Comparison of ENCODE assay signal across 1 cellular context in genomic region chr4:39521253-39521908, GRCh38.
TF ChIP-seq lines count a peak whose summit lies in the region.

No MANE protein-coding gene starts in this region.

TF ChIP-seq in SK-N-SH, 30 proteins besides CTCF, POLR2A, EP300 and RAD21 (continued from another document):
- TF ChIP-seq, protein P1, sequence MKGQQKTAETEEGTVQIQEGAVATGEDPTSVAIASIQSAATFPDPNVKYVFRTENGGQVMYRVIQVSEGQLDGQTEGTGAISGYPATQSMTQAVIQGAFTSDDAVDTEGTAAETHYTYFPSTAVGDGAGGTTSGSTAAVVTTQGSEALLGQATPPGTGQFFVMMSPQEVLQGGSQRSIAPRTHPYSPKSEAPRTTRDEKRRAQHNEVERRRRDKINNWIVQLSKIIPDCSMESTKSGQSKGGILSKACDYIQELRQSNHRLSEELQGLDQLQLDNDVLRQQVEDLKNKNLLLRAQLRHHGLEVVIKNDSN (IDR thresholded peaks at IDR 0.05; ENCODE audit: borderline replicate concordance, low read depth), result no peak
- TF ChIP-seq, protein P2, sequence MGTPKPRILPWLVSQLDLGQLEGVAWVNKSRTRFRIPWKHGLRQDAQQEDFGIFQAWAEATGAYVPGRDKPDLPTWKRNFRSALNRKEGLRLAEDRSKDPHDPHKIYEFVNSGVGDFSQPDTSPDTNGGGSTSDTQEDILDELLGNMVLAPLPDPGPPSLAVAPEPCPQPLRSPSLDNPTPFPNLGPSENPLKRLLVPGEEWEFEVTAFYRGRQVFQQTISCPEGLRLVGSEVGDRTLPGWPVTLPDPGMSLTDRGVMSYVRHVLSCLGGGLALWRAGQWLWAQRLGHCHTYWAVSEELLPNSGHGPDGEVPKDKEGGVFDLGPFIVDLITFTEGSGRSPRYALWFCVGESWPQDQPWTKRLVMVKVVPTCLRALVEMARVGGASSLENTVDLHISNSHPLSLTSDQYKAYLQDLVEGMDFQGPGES (IDR thresholded peaks at IDR 0.05; ENCODE audit: low read depth, low read length), result no peak
- TF ChIP-seq RXRA (IDR thresholded peaks at IDR 0.05; ENCODE audit: borderline replicate concordance, low read depth) (no peak), ZBTB33 (IDR thresholded peaks at IDR 0.05; ENCODE audit: borderline replicate concordance, low read depth) (no peak), NRF1 (IDR thresholded peaks at IDR 0.05; ENCODE audit: low read depth, low read length) (no peak), GABPA (IDR thresholded peaks at IDR 0.05; ENCODE audit: low read depth) (no peak), MEF2A (IDR thresholded peaks at IDR 0.05; ENCODE audit: borderline replicate concordance, low read depth) (no peak), JUND (IDR thresholded peaks at IDR 0.05) (peak; percentile 77), POLR2AphosphoS5 (IDR thresholded peaks at IDR 0.05; ENCODE audit: low read depth, low read length) (peak; percentile 59; the same call in 1 of the 2 replicates), NFIC (IDR thresholded peaks at IDR 0.05; ENCODE audit: borderline replicate concordance) (peak; percentile 53; the same call in 1 of the 2 replicates), EZH2phosphoT487 (IDR thresholded peaks at IDR 0.05; ENCODE audit: borderline replicate concordance, low read depth) (no peak), FOXM1 (IDR thresholded peaks at IDR 0.05; ENCODE audit: low read depth) (peak; percentile 83), TEAD4 (IDR thresholded peaks at IDR 0.05; ENCODE audit: borderline replicate concordance, insufficient read depth) (peak; percentile 60; the same call in 1 of the 2 replicates), SIN3A (IDR thresholded peaks at IDR 0.05; ENCODE audit: borderline replicate concordance, low read depth, low read length) (no peak)
